In genomic region chr12:7642876-7643309, GRCh38 we compare ENCODE assay signal across 8 cellular contexts. TPM values are rescaled to one million over a fixed set of nuclear protein-coding genes. Genes with fewer than 3 reads are reported as not detected.
DNase-seq lines count a peak whose midpoint lies in the region; ATAC-seq, FAIRE-seq and TF ChIP-seq lines count a peak whose summit lies in the region.

No MANE protein-coding gene starts in this region.

- no peak overlapping the region for H3K14ac ChIP-seq in H1 (ENCODE audit: insufficient read length)

- H4K5ac ChIP-seq in H1 (ENCODE audit: insufficient read length, low read depth, low read length), result no peak overlapping the region

- H3K9ac ChIP-seq in OCI-LY3 (ENCODE audit: low read length), result no peak overlapping the region
- no peak overlapping the region for H3K9ac ChIP-seq in H1 (replicated peaks in 1 of 4; ENCODE audit: extremely low read depth in 1 of 4, low read depth in 3 of 4, low read length in 3 of 4)

- H3K56ac ChIP-seq in H1 (replicated peaks; ENCODE audit: insufficient read length, low read depth, low read length), result no peak overlapping the region

- H3K4ac ChIP-seq in H1 (replicated peaks; ENCODE audit: insufficient read length, low read depth, low read length), result no peak overlapping the region

- TF ChIP-seq CTCF in heart left ventricle (IDR thresholded peaks at IDR 0.05) (peak in 9 of 12 donors; percentile 7 to 36 (median 23)), OCI-LY3 (IDR thresholded peaks at IDR 0.05; ENCODE audit: low read depth, low read length) (peak; percentile 70), H1 (IDR thresholded peaks at IDR 0.05; ENCODE audit: control extremely low read depth in 1 of 3, insufficient read depth in 1 of 3, low read depth in 1 of 3, low read length in 3 of 3) (peak in 2 of 3 experiments; percentile 47 to 65; a peak in 3 of 4 replicates), ovary (IDR thresholded peaks at IDR 0.05) (no peak)

- TF ChIP-seq POLR2A in heart left ventricle (IDR thresholded peaks at IDR 0.05), result no peak
- TF ChIP-seq POLR2A in H1 (IDR thresholded peaks at IDR 0.05; ENCODE audit: control extremely low read depth in 1 of 2, low read depth in 2 of 2, low read length in 2 of 2), result no peak
- TF ChIP-seq POLR2A in ovary (IDR thresholded peaks at IDR 0.05), result no peak

- no peak overlapping the region for H3K4me2 ChIP-seq in OCI-LY3 (ENCODE audit: low read length)
- H3K4me2 ChIP-seq in H1 (ENCODE audit: insufficient read depth in 1 of 2, low read depth in 2 of 2, low read length in 2 of 2), result 0 out of 4 replicates have a peak overlapping the region, but pooled peaks have one; percentile 19

- no peak overlapping the region for H2BK12ac ChIP-seq in H1 (ENCODE audit: low read depth, low read length)

- H3K23me2 ChIP-seq in H1 (ENCODE audit: low read depth, low read length), result peaks cover 3% of the 10 kb centered on the region

- peak; percentile 74 to 82 for TF ChIP-seq RAD21 in H1 (IDR thresholded peaks at IDR 0.05 in 1 of 2, conservative IDR thresholded peaks at IDR 0.05 in 1 of 2; ENCODE audit: low read depth in 2 of 2, low read length in 2 of 2)

- H3K4me3 ChIP-seq in heart left ventricle, result no peak overlapping the region
- H3K4me3 ChIP-seq in OCI-LY3 (ENCODE audit: low read length), result no peak overlapping the region
- no peak overlapping the region for H3K4me3 ChIP-seq in H1 (ENCODE audit: extremely low read depth in 1 of 4, insufficient read depth in 2 of 4, low read depth in 3 of 4, low read length in 4 of 4)
- H3K4me3 ChIP-seq in ovary, result no peak overlapping the region

- no peak overlapping the region for H2BK20ac ChIP-seq in H1 (ENCODE audit: low read length)

- no peaks in the 10 kb centered on the region for H3K79me1 ChIP-seq in H1 (ENCODE audit: low read depth, low read length)

- H4K20me1 ChIP-seq in OCI-LY3 (ENCODE audit: insufficient read depth, low read length) (no peaks in the 10 kb centered on the region), H1 (replicated peaks in 1 of 2; ENCODE audit: control insufficient read depth in 1 of 2, insufficient read depth in 2 of 2, low read length in 2 of 2) (no peaks in the 10 kb centered on the region)

- no peaks in the 10 kb centered on the region for H3K36me3 ChIP-seq in heart left ventricle
- H3K36me3 ChIP-seq in OCI-LY3 (replicated peaks; ENCODE audit: low read depth, low read length), result no peaks in the 10 kb centered on the region
- no peaks in the 10 kb centered on the region for H3K36me3 ChIP-seq in H1 (ENCODE audit: control insufficient read depth in 2 of 4, insufficient read depth in 4 of 4, low read length in 3 of 4)
- no peaks in the 10 kb centered on the region for H3K36me3 ChIP-seq in ovary

- H3K4me1 ChIP-seq in heart left ventricle, result peaks cover 0 to 20% (median 0%) of the 10 kb centered on the region in 12 donors
- peaks cover 13% of the 10 kb centered on the region; the same call in 1 of the 2 replicates for H3K4me1 ChIP-seq in OCI-LY3 (ENCODE audit: low read length)
- peaks cover 6 to 22% (median 15%) of the 10 kb centered on the region in 4 experiments; a peak in 6 of 7 replicates for H3K4me1 ChIP-seq in H1 (replicated peaks in 1 of 4; ENCODE audit: control insufficient read depth in 3 of 4, insufficient read depth in 4 of 4, low read length in 3 of 4)
- no peaks in the 10 kb centered on the region for H3K4me1 ChIP-seq in ovary (ENCODE audit: insufficient read depth)

- no peak overlapping the region for H2BK15ac ChIP-seq in H1 (ENCODE audit: low read length)

- no peak overlapping the region for H4K91ac ChIP-seq in H1 (replicated peaks; ENCODE audit: insufficient read length, low read length)

- intact Hi-C loops in heart left ventricle (cut with DNase I) (loop anchor here in 1 of 10 donors (10.0 kb wide), 1 partner anchor 178 kb away; no protein-coding TSS in a partner anchor), left cardiac atrium (cut with DNase I) (no loop called here), ovary (cut with DNase I) (no loop called here)

- H2AFZ ChIP-seq in OCI-LY3 (ENCODE audit: low read depth, low read length) (no peak overlapping the region), H1 (ENCODE audit: low read length) (peak overlapping the region; percentile 86; the same call in 1 of the 2 replicates)

- H3K9me3 ChIP-seq in heart left ventricle, result no peaks in the 10 kb centered on the region
- H3K9me3 ChIP-seq in OCI-LY3 (ENCODE audit: insufficient read depth, low read length), result no peaks in the 10 kb centered on the region
- no peaks in the 10 kb centered on the region for H3K9me3 ChIP-seq in H1 (ENCODE audit: insufficient read depth in 2 of 2, low read depth in 1 of 2, low read length in 1 of 2)
- H3K9me3 ChIP-seq in ovary, result no peaks in the 10 kb centered on the region

- H3K79me2 ChIP-seq in OCI-LY3 (ENCODE audit: low read length), result no peaks in the 10 kb centered on the region
- H3K79me2 ChIP-seq in H1 (ENCODE audit: control insufficient read depth in 1 of 2, insufficient read depth in 2 of 2, low read length in 2 of 2), result no peaks in the 10 kb centered on the region

- 49 to 63% (median 54%) methylated on average over 8 of the region's 8 CpGs for WGBS in heart left ventricle, 4 donors
- 46% methylated on average over 8 of the region's 8 CpGs; no CpG with 5 or more reads in 1 of the 2 experiments for WGBS in H1 (ENCODE audit: extremely low coverage in 1 of 2, insufficient coverage in 1 of 2, insufficient read length in 1 of 2, insufficient replicate concordance in 2 of 2, low coverage in 1 of 2, low lambda C conversion rate in 2 of 2, missing lambda C conversion rate in 1 of 2), 2 experiments
- 47 to 59% (median 52%) methylated on average over 8 of the region's 8 CpGs for WGBS in ovary, 3 donors

- peak; percentile 62 for FAIRE-seq in H1 (lab: Jason Lieb, UNC)

- H3K27ac ChIP-seq in heart left ventricle (no peak overlapping the region), OCI-LY3 (ENCODE audit: low read length) (no peak overlapping the region), H1 (ENCODE audit: low read depth, low read length) (no peak overlapping the region), ovary (no peak overlapping the region)

- ATAC-seq in heart left ventricle (no peak), left cardiac atrium (no peak), HG03175 (IDR thresholded peaks at IDR 0.05; ENCODE audit: unreplicated experiment) (no peak)

- no peak overlapping the region for H4K8ac ChIP-seq in H1 (ENCODE audit: extremely low read depth, insufficient read depth, low read length)

- H3K23ac ChIP-seq in H1 (ENCODE audit: insufficient read length), result no peak overlapping the region

- H2AK5ac ChIP-seq in H1 (ENCODE audit: low read depth, low read length), result no peak overlapping the region

- TF ChIP-seq EP300 in H1 (IDR thresholded peaks at IDR 0.05; ENCODE audit: borderline replicate concordance in 1 of 2, low read depth in 2 of 2, low read length in 2 of 2), result no peak; a peak in 1 of 3 replicates
- no peak for TF ChIP-seq EP300 in ovary (IDR thresholded peaks at IDR 0.05)

- POLR2A ChIA-PET in H1 (lab: Charles Lee; ENCODE audit: partially characterized antibody), result interaction anchor here (0.8 to 2.1 kb wide), 6 partner anchors 156 to 438 kb away, joined by 3 to 5 read pairs (median 4); no protein-coding TSS in a partner anchor

- CTCF ChIA-PET in H1 (lab: Charles Lee; ENCODE audit: partially characterized antibody), result interaction anchor here (0.6 to 9.4 kb wide), 64 partner anchors 9 to 595 kb away, joined by 3 to 53 read pairs (median 4); partner anchors contain the start of genes APOBEC1 and GDF3

- DNase-seq in heart left ventricle (no peak), left cardiac atrium (no peak), H1 (ENCODE audit: low read depth in 1 of 2, low spot score in 2 of 2) (peak in 1 of 2 experiments; percentile 65), ovary (no peak)
- DNase-seq in stimulated activated CD8-positive, alpha-beta memory T cell treated with anti-CD3 and anti-CD28 coated beads, Interleukin-4, amount 100 ng/mL, for 48 hours, result peak; percentile 55
- DNase-seq in NK-92 treated with Interleukin-12 subunit alpha and Interleukin-12 subunit beta, amount 100 ng/mL, for 24 hours (lab: John Stamatoyannopoulos, UW), result no peak

- H2BK5ac ChIP-seq in H1 (ENCODE audit: low read depth, low read length), result no peak overlapping the region; the same call in 1 of the 2 replicates

- H3K27me3 ChIP-seq in heart left ventricle, result peaks cover 0 to 21% (median 4%) of the 10 kb centered on the region in 9 donors
- no peaks in the 10 kb centered on the region for H3K27me3 ChIP-seq in OCI-LY3 (ENCODE audit: low read depth, low read length)
- no peaks in the 10 kb centered on the region for H3K27me3 ChIP-seq in H1 (replicated peaks in 1 of 4; ENCODE audit: control insufficient read depth in 3 of 4, extremely low read depth in 1 of 4, insufficient read depth in 3 of 4, low read length in 3 of 4)
- no peaks in the 10 kb centered on the region for H3K27me3 ChIP-seq in ovary

- H3K18ac ChIP-seq in H1 (ENCODE audit: extremely low read depth, low read length), result no peak overlapping the region

- H2BK120ac ChIP-seq in H1 (replicated peaks; ENCODE audit: low read depth, low read length), result no peak overlapping the region

RNA-seq across cellular contexts. Expression of gene APOBEC1, which starts 22.8 kb away (rescaled TPM):
- total RNA-seq in heart left ventricle, result not detected
- not detected for polyA plus RNA-seq in heart left ventricle
- total RNA-seq in left cardiac atrium, result not detected
- not detected in 2 replicates for total RNA-seq in H1 (2021; fragmentation: NEBNext Ultra II Directional; extraction: Animal tissue kit (Norgen Biotek cat#: 25700))
- polyA plus RNA-seq in H1 (2011; rRNA removed), result not detected in 2 replicates
- polyA plus RNA-seq in H1 (2011; cell fraction: cytosol; rRNA removed), result not detected
- polyA plus RNA-seq in H1 (2011; cell fraction: nucleus; rRNA removed), result not detected
- not detected in 4 replicates for polyA plus RNA-seq in H1 (2012, experiment 1 of 2)
- not detected for polyA plus RNA-seq in H1 (2012, experiment 2 of 2)
- polyA plus RNA-seq in H1 (2013, experiment 1 of 2), result not detected
- polyA plus RNA-seq in H1 (2013, experiment 2 of 2), result not detected
- not detected in 2 replicates for polyA minus RNA-seq in H1 (2011; rRNA and poly(A)+ RNA removed)
- not detected for polyA minus RNA-seq in H1 (2011; cell fraction: cytosol; rRNA and poly(A)+ RNA removed)
- polyA minus RNA-seq in H1 (2011; cell fraction: nucleus; rRNA and poly(A)+ RNA removed), result not detected
- total RNA-seq in ovary, result not detected
- polyA plus RNA-seq in ovary, result not detected

RNA-seq across cellular contexts. Expression of gene GDF3, which starts 52.7 kb away (rescaled TPM):
- total RNA-seq in heart left ventricle (not detected), left cardiac atrium (under 1 TPM; 0.24 to 0.26 TPM), ovary (under 1 TPM in 4 of 7 donors, not detected in 3; 0.23 to 0.35 (median 0.24) TPM)
- polyA plus RNA-seq in heart left ventricle (under 1 TPM in 1 of 2 donors, not detected in 1; 0.30 TPM), H1 (2011; rRNA removed) (4.1 and 4.3 TPM in 2 replicates), ovary (1 to 10 TPM in 1 of 2 donors, under 1 TPM in 1; 0.75 to 1.0 TPM)
- total RNA-seq in H1 (2021; fragmentation: NEBNext Ultra II Directional; extraction: Animal tissue kit (Norgen Biotek cat#: 25700)), result 12.6 and 16.8 TPM in 2 replicates
- polyA plus RNA-seq in H1 (2011; cell fraction: cytosol; rRNA removed), result 3.2 TPM
- polyA plus RNA-seq in H1 (2011; cell fraction: nucleus; rRNA removed), result 5.8 TPM
- polyA plus RNA-seq in H1 (2012, experiment 1 of 2), result 7.3 to 10.1 TPM (median 8.1 TPM) in 4 replicates
- polyA plus RNA-seq in H1 (2012, experiment 2 of 2), result 7.0 TPM
- 61.9 TPM for polyA plus RNA-seq in H1 (2013, experiment 1 of 2)
- polyA plus RNA-seq in H1 (2013, experiment 2 of 2), result 63.4 TPM
- 2.1 and 2.7 TPM in 2 replicates for polyA minus RNA-seq in H1 (2011; rRNA and poly(A)+ RNA removed)
- 1.8 TPM for polyA minus RNA-seq in H1 (2011; cell fraction: cytosol; rRNA and poly(A)+ RNA removed)
- polyA minus RNA-seq in H1 (2011; cell fraction: nucleus; rRNA and poly(A)+ RNA removed), result 3.1 TPM

Comparison
In these comparisons a context has a peak if more than half of its experiments do, and no peak if none do; other contexts are left out.
1. CTCF ChIP-seq: peak in heart left ventricle (9 of 12), OCI-LY3 (single experiment) and H1 (2 of 3); none in ovary (0 of 3).
2. RNA of gene GDF3, which starts 52.7 kb away (total RNA-seq): 12.6 to 16.8 TPM in H1; 0.24 to 0.26 TPM in left cardiac atrium, 0.23 to 0.35 TPM in ovary and not detected in heart left ventricle; every median in the first group is over 10 times any median in the second.